12 cellular contexts compared by ENCODE assay signal in genomic region chr12:124505001-124505818, GRCh38.
DNase-seq lines count a peak whose midpoint lies in the region; ATAC-seq and TF ChIP-seq lines count a peak whose summit lies in the region.
"Had no signal": no experiment of that assay in that cellular context is flagged by ENCODE, and none has a peak within 500 bp of the region (broad histone marks: within the 10 kb centered on the region; RNA-seq: fewer than 3 reads in every experiment).

No MANE protein-coding gene starts in this region.

- H3K4me3 Mint-ChIP-seq in MCF 10A (ENCODE audit: unreplicated experiment) (no peak overlapping the region), WTC11 (no peak overlapping the region), mesothelial cell of epicardium (no peak overlapping the region)
- H3K4me3 Mint-ChIP-seq: activated naive CD8-positive, alpha-beta T cell treated with anti-CD3 and anti-CD28 coated beads, Interleukin-2, amount 10 ng/mL, durations not matched to agents 7 days and 5 days had no signal

- H3K4me3 ChIP-seq in mammary epithelial cell (replicated peaks in 1 of 3; ENCODE audit: insufficient read depth in 1 of 3, low read depth in 2 of 3, low read length in 3 of 3) (no peak overlapping the region), transverse colon (no peak overlapping the region)

- intact Hi-C loops in MCF 10A (cut with micrococcal nuclease) (loop anchor here (10.0 kb wide), 1 partner anchor 470 kb away; no protein-coding TSS in a partner anchor), mammary epithelial cell (cut with micrococcal nuclease) (no loop called here), transverse colon (cut with DNase I; ENCODE audit: low total_unique reads) (no loop called here)

- H3K9me3 ChIP-seq in mammary epithelial cell (replicated peaks; ENCODE audit: insufficient read depth, low read length) (no peaks in the 10 kb centered on the region), transverse colon (no peaks in the 10 kb centered on the region)

- no peak for DNase-seq in MCF 10A (ENCODE audit: unreplicated experiment)
- DNase-seq in mammary epithelial cell: no peak
- no peak for DNase-seq in WTC11 (ENCODE audit: low spot score)
- no peak for DNase-seq in mesothelial cell of epicardium (ENCODE audit: low spot score in 2 of 2, unreplicated experiment in 2 of 2)
- no peak for DNase-seq in transverse colon
- DNase-seq in OCI-M2 (lab: John Stamatoyannopoulos, UW; ENCODE audit: unreplicated experiment): no peak
- DNase-seq: activated naive CD8-positive, alpha-beta T cell treated with anti-CD3 and anti-CD28 coated beads, Interleukin-2, amount 10 ng/mL, durations not matched to agents 7 days and 5 days; COR-L47; NCI-H510A treated with DMSO at 0.1 percent for 48 hours; WERI-Rb-1 had no signal

- H3K9me3 Mint-ChIP-seq in MCF 10A (ENCODE audit: unreplicated experiment) (no peaks in the 10 kb centered on the region), WTC11 (no peaks in the 10 kb centered on the region), mesothelial cell of epicardium (no peaks in the 10 kb centered on the region)
- H3K9me3 Mint-ChIP-seq: activated naive CD8-positive, alpha-beta T cell treated with anti-CD3 and anti-CD28 coated beads, Interleukin-2, amount 10 ng/mL, durations not matched to agents 7 days and 5 days had no signal

- POLR2A ChIA-PET in MCF 10A (lab: Yijun Ruan, JAX) (interaction anchor here (0.8 to 0.9 kb wide), 2 partner anchors 14 to 41 kb away, joined by 4 to 5 read pairs; no protein-coding TSS in a partner anchor), WTC11 (lab: Charles Lee) (interaction anchor here (1.0 kb wide), 1 partner anchor 54 kb away, joined by 3 read pairs; no protein-coding TSS in a partner anchor)

- no peak overlapping the region for H2AFZ ChIP-seq in mammary epithelial cell (ENCODE audit: low read depth, low read length)

- peak overlapping the region; percentile 61 for H3K27ac Mint-ChIP-seq in MCF 10A (ENCODE audit: low read depth, unreplicated experiment)
- H3K27ac Mint-ChIP-seq in WTC11: peak overlapping the region; percentile 95
- peak overlapping the region; percentile 45 for H3K27ac Mint-ChIP-seq in mesothelial cell of epicardium
- H3K27ac Mint-ChIP-seq: activated naive CD8-positive, alpha-beta T cell treated with anti-CD3 and anti-CD28 coated beads, Interleukin-2, amount 10 ng/mL, durations not matched to agents 7 days and 5 days had no signal

- BruUV-seq in MCF 10A (replicated peaks; lab: Mats Ljungman, UMichigan): no TSS peak
- BruUV-seq in mammary epithelial cell (replicated peaks; lab: Mats Ljungman, UMichigan): no TSS peak

- H3K36me3 Mint-ChIP-seq in MCF 10A (ENCODE audit: insufficient read depth, unreplicated experiment) (peaks cover 19% of the 10 kb centered on the region), WTC11 (no peaks in the 10 kb centered on the region), mesothelial cell of epicardium (no peaks in the 10 kb centered on the region)
- H3K36me3 Mint-ChIP-seq: activated naive CD8-positive, alpha-beta T cell treated with anti-CD3 and anti-CD28 coated beads, Interleukin-2, amount 10 ng/mL, durations not matched to agents 7 days and 5 days had no signal

- H3K36me3 ChIP-seq in mammary epithelial cell (ENCODE audit: insufficient read depth, low read length) (no peaks in the 10 kb centered on the region), transverse colon (no peaks in the 10 kb centered on the region)

- H3K9ac ChIP-seq in mammary epithelial cell (ENCODE audit: insufficient read depth, low read length): no peak overlapping the region

- no peaks in the 10 kb centered on the region for H3K27me3 ChIP-seq in mammary epithelial cell (ENCODE audit: insufficient read depth, low read length)
- H3K27me3 ChIP-seq in transverse colon: no peaks in the 10 kb centered on the region

- H3K4me1 Mint-ChIP-seq in MCF 10A (ENCODE audit: insufficient read depth, unreplicated experiment) (peaks cover 63% of the 10 kb centered on the region), WTC11 (peaks cover 92% of the 10 kb centered on the region), mesothelial cell of epicardium (peaks cover 78% of the 10 kb centered on the region)

- H4K20me1 ChIP-seq in mammary epithelial cell (ENCODE audit: insufficient read depth, low read length): no peaks in the 10 kb centered on the region

- 93% methylated on average over 16 of the region's 22 CpGs for WGBS in mammary epithelial cell (ENCODE audit: low coverage, missing lambda C conversion rate)
- WGBS in transverse colon (ENCODE audit: low coverage in 1 of 2), 2 donors: 58 to 88% methylated on average over 2 to 22 of the region's 22 CpGs

- no peak for ATAC-seq in WTC11
- no peak for ATAC-seq in HG02623 (IDR thresholded peaks at IDR 0.05; ENCODE audit: unreplicated experiment)
- ATAC-seq in HG02759 (IDR thresholded peaks at IDR 0.05; ENCODE audit: unreplicated experiment): no peak

- H3K4me2 ChIP-seq in mammary epithelial cell (ENCODE audit: insufficient read depth, low read depth, low read length): no peak overlapping the region

- no peak for TF ChIP-seq POLR2A in transverse colon (IDR thresholded peaks at IDR 0.05)

- no peak for TF ChIP-seq EP300 in transverse colon (IDR thresholded peaks at IDR 0.05; ENCODE audit: low read depth)

- in situ Hi-C loops in mammary epithelial cell (cut with MboI; ENCODE audit: low sequenced_read_pairs in 2 of 2): no loop called here
- in situ Hi-C loops in transverse colon (cut with MboI; ENCODE audit: low pct_ligation_motif_present in 1 of 4, low pct_unique_long_range_greater_than_20kb in 1 of 4, low sequenced_read_pairs in 3 of 4): no loop called here

- H3K27me3 Mint-ChIP-seq in MCF 10A (ENCODE audit: insufficient read depth, unreplicated experiment): no peaks in the 10 kb centered on the region
- no peaks in the 10 kb centered on the region for H3K27me3 Mint-ChIP-seq in WTC11 (ENCODE audit: low read depth)
- no peaks in the 10 kb centered on the region for H3K27me3 Mint-ChIP-seq in mesothelial cell of epicardium (ENCODE audit: low read depth)
- H3K27me3 Mint-ChIP-seq: activated naive CD8-positive, alpha-beta T cell treated with anti-CD3 and anti-CD28 coated beads, Interleukin-2, amount 10 ng/mL, durations not matched to agents 7 days and 5 days had no signal

- H3K79me2 ChIP-seq in mammary epithelial cell (ENCODE audit: insufficient read depth, low read length): peaks cover 90% of the 10 kb centered on the region

- H3K27ac ChIP-seq in mammary epithelial cell (ENCODE audit: insufficient read depth, low read depth, low read length) (no peak overlapping the region), transverse colon (peak overlapping the region; percentile 80 to 89 (median 83))
- H3K27ac ChIP-seq: WERI-Rb-1 had no signal

- TF ChIP-seq CTCF in MCF 10A (IDR thresholded peaks at IDR 0.05; ENCODE audit: unreplicated experiment): no peak
- TF ChIP-seq CTCF in mammary epithelial cell (conservative IDR thresholded peaks at IDR 0.05 in 1 of 2, IDR thresholded peaks at IDR 0.05 in 1 of 2; ENCODE audit: extremely low read depth in 1 of 2, insufficient read depth in 1 of 2, low read depth in 1 of 2, low read length in 2 of 2): no peak
- no peak for TF ChIP-seq CTCF in WTC11 (IDR thresholded peaks at IDR 0.05)
- no peak for TF ChIP-seq CTCF in mesothelial cell of epicardium (IDR thresholded peaks at IDR 0.05; ENCODE audit: unreplicated experiment)
- TF ChIP-seq CTCF in transverse colon (IDR thresholded peaks at IDR 0.05): no peak

- CTCF ChIA-PET in MCF 10A (lab: Yijun Ruan, JAX) (interaction anchor here (0.5 to 2.7 kb wide), 4 partner anchors 9 to 261 kb away, joined by 3 to 7 read pairs (median 4); no protein-coding TSS in a partner anchor), mammary epithelial cell (lab: Charles Lee; ENCODE audit: low non-redundant PET) (no interaction called here), WTC11 (lab: Charles Lee) (interaction anchor here (2.5 kb wide), 1 partner anchor 36 kb away, joined by 8 read pairs; no protein-coding TSS in a partner anchor)

- H3K4me1 ChIP-seq in mammary epithelial cell (ENCODE audit: insufficient read depth, low read length) (peaks cover 62% of the 10 kb centered on the region), transverse colon (peaks cover 52 to 78% (median 69%) of the 10 kb centered on the region in 4 donors)

- dilution Hi-C loops in mammary epithelial cell (cut with HindIII; ENCODE audit: low sequenced_read_pairs): no loop called here

TF ChIP-seq in WTC11, 78 proteins besides CTCF, POLR2A, EP300 and RAD21 (continues in another document):
- TF ChIP-seq ETV6 (CRISPR knock-in tag; IDR thresholded peaks at IDR 0.05) (no peak), ESRRA (CRISPR knock-in tag; IDR thresholded peaks at IDR 0.05; ENCODE audit: borderline replicate concordance) (no peak), ZNF425 (CRISPR knock-in tag; conservative IDR thresholded peaks at IDR 0.05) (no peak), ZNF671 (CRISPR knock-in tag; IDR thresholded peaks at IDR 0.05) (no peak)

Comparison
In these comparisons a context has a peak if more than half of its experiments do, and no peak if none do; other contexts are left out.
1. H3K27ac Mint-ChIP-seq: peak in every context shown above with its lines; median percentile 95 in WTC11; 61 in MCF 10A; 45 in mesothelial cell of epicardium.